4 cellular contexts compared by ENCODE assay signal in the genomic region with DNA sequence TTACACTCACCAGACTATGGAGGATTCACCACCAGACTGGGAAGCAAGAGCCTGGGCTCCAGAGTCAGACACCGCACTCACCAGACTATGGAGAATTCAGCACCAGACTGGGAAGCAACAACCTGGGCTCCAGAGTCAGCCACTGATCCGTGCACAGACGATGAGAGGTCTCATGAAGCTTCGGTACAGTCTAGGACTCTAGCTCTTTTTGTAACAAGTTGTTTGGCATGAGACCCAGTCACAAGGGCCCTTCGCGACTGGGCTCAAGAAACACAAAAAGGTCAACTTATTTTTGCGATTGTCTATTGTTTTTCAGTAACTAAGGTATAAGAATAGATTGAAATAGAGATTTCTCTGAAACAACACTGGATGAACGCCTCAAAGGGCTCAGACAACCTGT.
"Had no signal": no experiment of that assay in that cellular context is flagged by ENCODE, and none has a peak within 500 bp of the region (broad histone marks: within the 10 kb centered on the region; RNA-seq: fewer than 3 reads in every experiment).

No MANE protein-coding gene starts in this region.

- DNase-seq: H9, HCEC 1CT, IMR-90, KG1 had no signal
